ENCODE assay signal across 15 cellular contexts in the genomic region with DNA sequence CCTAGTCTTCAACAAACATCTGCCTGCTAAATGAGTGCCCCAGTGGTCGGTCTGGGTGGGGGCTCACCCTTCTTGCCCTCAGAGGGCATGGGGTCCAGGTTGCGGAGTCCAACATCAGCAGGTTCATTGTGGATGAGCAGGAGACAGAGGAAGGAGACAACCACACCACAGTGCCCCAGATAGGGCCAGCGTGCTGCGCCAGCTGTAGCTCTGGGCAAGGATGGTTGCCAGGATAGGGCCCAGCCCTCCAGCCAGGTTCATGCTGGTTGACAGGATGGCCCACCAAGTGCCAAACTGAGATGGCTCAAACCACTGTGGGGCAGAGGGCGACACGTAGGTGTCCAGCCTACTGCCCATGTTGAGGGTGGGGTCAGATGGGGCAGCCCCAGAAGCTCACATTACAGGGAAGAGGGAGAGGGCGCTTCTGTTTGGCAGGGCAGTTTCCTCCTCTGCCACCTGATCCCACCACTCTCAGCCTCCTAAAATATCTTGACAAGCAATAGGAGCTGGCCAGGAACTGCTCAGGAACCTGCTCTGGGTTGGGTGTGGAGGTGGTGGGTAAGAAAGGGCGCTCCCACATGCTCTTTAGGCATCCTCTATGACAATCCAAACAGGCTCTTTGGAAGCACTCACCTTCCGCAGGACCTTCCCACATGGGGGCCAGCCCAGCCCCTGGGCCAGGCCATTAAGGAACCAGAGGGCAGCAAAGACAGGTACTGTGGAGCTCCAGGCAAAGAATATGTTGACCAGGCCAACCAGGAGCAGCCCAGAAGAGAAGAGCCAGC. TPM values are rescaled to one million over a fixed set of nuclear protein-coding genes. Genes with fewer than 3 reads are reported as not detected.
DNase-seq lines count a peak whose midpoint lies in the region; ATAC-seq and TF ChIP-seq lines count a peak whose summit lies in the region.
"Had no signal": no experiment of that assay in that cellular context is flagged by ENCODE, and none has a peak within 500 bp of the region (broad histone marks: within the 10 kb centered on the region; RNA-seq: fewer than 3 reads in every experiment).

No MANE protein-coding gene starts in this region.

- H3K4me3 ChIP-seq in Peyer's patch (peak overlapping the region in 3 of 4 donors; percentile 16 to 81 (median 75)), iPS-20b (ENCODE audit: low read length) (no peak overlapping the region), gastrocnemius medialis (no peak overlapping the region)
- H3K4me3 ChIP-seq: HAP-1, MG63, right atrium auricular region had no signal

- no peaks in the 10 kb centered on the region for H3K9me3 Mint-ChIP-seq in Calu3 (ENCODE audit: low read depth, unreplicated experiment)

- CTCF ChIA-PET in Calu3 (lab: Charles Lee), result no interaction called here

- BruUV-seq in Calu3 (replicated peaks; lab: Mats Ljungman, UMichigan), result no TSS peak

- H3K27me3 Mint-ChIP-seq in Calu3 (ENCODE audit: unreplicated experiment), result no peaks in the 10 kb centered on the region

- in situ Hi-C loops in gastrocnemius medialis (cut with MboI; ENCODE audit: low sequenced_read_pairs in 4 of 4), result no loop called here

- H3K27ac Mint-ChIP-seq in Calu3 (ENCODE audit: unreplicated experiment), result no peak overlapping the region

- no peak for TF ChIP-seq POLR2A in Peyer's patch (IDR thresholded peaks at IDR 0.05)
- peak; percentile 21 to 33 for TF ChIP-seq POLR2A in gastrocnemius medialis (IDR thresholded peaks at IDR 0.05)

- ATAC-seq in gastrocnemius medialis (peak; percentile 69), GM21390 (IDR thresholded peaks at IDR 0.05; ENCODE audit: unreplicated experiment) (no peak)
- ATAC-seq: foreskin keratinocyte, PC-3 had no signal

- H3K27me3 ChIP-seq in Peyer's patch (no peaks in the 10 kb centered on the region), iPS-20b (ENCODE audit: insufficient read depth, low read length) (no peaks in the 10 kb centered on the region), gastrocnemius medialis (no peaks in the 10 kb centered on the region)
- H3K27me3 ChIP-seq: foreskin keratinocyte, MG63, right atrium auricular region had no signal

- H3K36me3 ChIP-seq in Peyer's patch (peaks cover 0 to 41% (median 0%) of the 10 kb centered on the region in 3 donors), iPS-20b (ENCODE audit: insufficient read depth, low read depth, low read length) (peaks cover 62% of the 10 kb centered on the region), gastrocnemius medialis (peaks cover 0 to 27% of the 10 kb centered on the region in 2 donors)

- TF ChIP-seq CTCF in Calu3 (IDR thresholded peaks at IDR 0.05; ENCODE audit: unreplicated experiment) (no peak), Peyer's patch (IDR thresholded peaks at IDR 0.05) (no peak), gastrocnemius medialis (IDR thresholded peaks at IDR 0.05 in 4 of 5, conservative IDR thresholded peaks at IDR 0.05 in 1 of 5) (no peak)

- H3K9me3 ChIP-seq in Peyer's patch (no peaks in the 10 kb centered on the region), iPS-20b (ENCODE audit: insufficient read depth, low read depth, low read length) (no peaks in the 10 kb centered on the region), gastrocnemius medialis (no peaks in the 10 kb centered on the region)
- H3K9me3 ChIP-seq: HAP-1, MG63, right atrium auricular region had no signal

- peak overlapping the region; percentile 17 for H3K4me3 Mint-ChIP-seq in Calu3 (ENCODE audit: low read depth, unreplicated experiment)

- peaks cover 36% of the 10 kb centered on the region for H3K36me3 Mint-ChIP-seq in Calu3 (ENCODE audit: insufficient read depth, unreplicated experiment)

- H3K27ac ChIP-seq in Peyer's patch, result peak overlapping the region in 3 of 4 donors; percentile 86 to 93 (median 88)
- H3K27ac ChIP-seq in iPS-20b (ENCODE audit: low read length), result no peak overlapping the region
- H3K27ac ChIP-seq in gastrocnemius medialis, result peak overlapping the region; percentile 92 to 98 (median 94)
- H3K27ac ChIP-seq: foreskin keratinocyte, right atrium auricular region had no signal

- intact Hi-C loops in Calu3 (cut with micrococcal nuclease; ENCODE audit: unreplicated experiment), result no loop called here
- intact Hi-C loops in gastrocnemius medialis (cut with DNase I; ENCODE audit: low total_unique reads), result no loop called here

- H3K4me1 ChIP-seq in Peyer's patch (peaks cover 0 to 57% (median 4%) of the 10 kb centered on the region in 4 donors), iPS-20b (ENCODE audit: insufficient read depth, low read length) (peaks cover 10% of the 10 kb centered on the region), gastrocnemius medialis (peaks cover 73 to 75% of the 10 kb centered on the region in 2 donors)

- peaks cover 24% of the 10 kb centered on the region for H3K4me1 Mint-ChIP-seq in Calu3 (ENCODE audit: low read depth, unreplicated experiment)

- DNase-seq in Calu3 (no peak), Peyer's patch (no peak), gastrocnemius medialis (peak; percentile 66 to 84), GDM1 (lab: John Stamatoyannopoulos, UW) (no peak), medulla oblongata (ENCODE audit: extremely low spot score) (no peak), mucosa of gallbladder (ENCODE audit: low spot score) (no peak)
- DNase-seq: foreskin keratinocyte, MG63, NCI-H187 treated with DMSO at 0.1 percent for 48 hours, PC-3, substantia nigra had no signal

- H3K9ac ChIP-seq in iPS-20b (ENCODE audit: low read depth, low read length), result peak overlapping the region; percentile 98; the same call in 1 of the 2 replicates

RNA-seq across cellular contexts. Expression of a gene that starts 2.9 kb away (rescaled TPM):
- total RNA-seq in Calu3 (2022) (21.2 and 24.6 TPM in 2 replicates), Peyer's patch (100 to 1,000 TPM in 3 of 4 donors, 10 to 100 TPM in 1; 18.2 to 253 (median 209) TPM), gastrocnemius medialis (10 to 100 TPM; 29.7 to 72.9 (median 56.4) TPM), mucosa of gallbladder (64.3 TPM)

RNA-seq across cellular contexts. Expression of a gene that starts 9.2 kb away (rescaled TPM):
- total RNA-seq in Calu3 (2022) (42.0 and 43.9 TPM in 2 replicates), Peyer's patch (100 to 1,000 TPM in 1 of 4 donors, 10 to 100 TPM in 3; 52.8 to 104 (median 77.8) TPM), gastrocnemius medialis (10 to 100 TPM; 43.0 to 82.8 (median 66.9) TPM), mucosa of gallbladder (82.6 TPM)

RNA-seq across cellular contexts. Expression of a gene that starts 9.6 kb away (rescaled TPM):
- total RNA-seq in Calu3 (2022) (471 and 510 TPM in 2 replicates), Peyer's patch (1,000 to 10,000 TPM in 1 of 4 donors, 100 to 1,000 TPM in 3; 369 to 1,310 (median 750) TPM), gastrocnemius medialis (1,000 to 10,000 TPM; 1,700 to 2,567 (median 1,849) TPM), mucosa of gallbladder (662 TPM)

RNA-seq across cellular contexts. Expression of a gene that starts 29.3 kb away (rescaled TPM):
- 180 and 181 TPM in 2 replicates for total RNA-seq in Calu3 (2022)
- 10 to 100 TPM; 65.2 to 97.7 (median 66.9) TPM for total RNA-seq in Peyer's patch
- 10 to 100 TPM; 18.4 to 29.2 (median 21.9) TPM for total RNA-seq in gastrocnemius medialis
- total RNA-seq in mucosa of gallbladder, result 201 TPM

RNA-seq across cellular contexts. Expression of a gene that starts 29.8 kb away (rescaled TPM):
- total RNA-seq in Calu3 (2022) (43.0 and 46.9 TPM in 2 replicates), Peyer's patch (100 to 1,000 TPM in 3 of 4 donors, 10 to 100 TPM in 1; 66.4 to 192 (median 105) TPM), gastrocnemius medialis (10 to 100 TPM in 3 of 4 donors, 1 to 10 TPM in 1; 7.4 to 36.4 (median 16.1) TPM), mucosa of gallbladder (23.2 TPM)

Comparison
In these comparisons a context has a peak if more than half of its experiments do, and no peak if none do; other contexts are left out.
1. DNase-seq: peak in gastrocnemius medialis (2 of 2); none in Calu3 (single experiment), Peyer's patch (0 of 3), GDM1 (single experiment), medulla oblongata (single experiment) and mucosa of gallbladder (single experiment).
2. H3K4me3 ChIP-seq: peak in Peyer's patch (3 of 4); none in iPS-20b (single experiment) and gastrocnemius medialis (0 of 4).
3. POLR2A ChIP-seq: peak in gastrocnemius medialis (2 of 2); none in Peyer's patch (0 of 2).